Comparison of ENCODE assay signal across 1 cellular context in genomic region chr2:68379184-68379708, GRCh38.
A peak's percentile ranks its signal among the peaks of the same experiment; 100 is the strongest.
TF ChIP-seq lines count a peak whose summit lies in the region.

No MANE protein-coding gene starts in this region.

TF ChIP-seq in GM12878, 131 proteins besides CTCF, POLR2A, EP300 and RAD21 (continued from another document and continues in another):
- TF ChIP-seq, protein P1, sequence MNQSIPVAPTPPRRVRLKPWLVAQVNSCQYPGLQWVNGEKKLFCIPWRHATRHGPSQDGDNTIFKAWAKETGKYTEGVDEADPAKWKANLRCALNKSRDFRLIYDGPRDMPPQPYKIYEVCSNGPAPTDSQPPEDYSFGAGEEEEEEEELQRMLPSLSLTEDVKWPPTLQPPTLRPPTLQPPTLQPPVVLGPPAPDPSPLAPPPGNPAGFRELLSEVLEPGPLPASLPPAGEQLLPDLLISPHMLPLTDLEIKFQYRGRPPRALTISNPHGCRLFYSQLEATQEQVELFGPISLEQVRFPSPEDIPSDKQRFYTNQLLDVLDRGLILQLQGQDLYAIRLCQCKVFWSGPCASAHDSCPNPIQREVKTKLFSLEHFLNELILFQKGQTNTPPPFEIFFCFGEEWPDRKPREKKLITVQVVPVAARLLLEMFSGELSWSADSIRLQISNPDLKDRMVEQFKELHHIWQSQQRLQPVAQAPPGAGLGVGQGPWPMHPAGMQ (IDR thresholded peaks at IDR 0.05; ENCODE audit: borderline replicate concordance), result no peak
- peak; percentile 38; the same call in 1 of the 2 replicates for TF ChIP-seq EED (IDR thresholded peaks at IDR 0.05; ENCODE audit: low read depth)
- TF ChIP-seq MLLT1 (IDR thresholded peaks at IDR 0.05), result no peak
- no peak for TF ChIP-seq NR2C2 (IDR thresholded peaks at IDR 0.05; ENCODE audit: borderline replicate concordance, control insufficient read depth, insufficient read length, low read depth)
- TF ChIP-seq EZH2 (IDR thresholded peaks at IDR 0.05; ENCODE audit: borderline replicate concordance, control insufficient read depth, low read depth, low read length), result no peak
- no peak for TF ChIP-seq HDAC2 (IDR thresholded peaks at IDR 0.05)
- 0 out of 2 replicates have a peak, but pooled peaks have one; percentile 43 for TF ChIP-seq CREB1 (IDR thresholded peaks at IDR 0.05; ENCODE audit: low read depth)
- TF ChIP-seq USF1 (IDR thresholded peaks at IDR 0.05; ENCODE audit: borderline replicate concordance, extremely low read length, insufficient read depth, low read depth, low read length), result no peak
- no peak for TF ChIP-seq E2F4 (IDR thresholded peaks at IDR 0.05; ENCODE audit: low read depth, low read length)
- TF ChIP-seq, protein P2, sequence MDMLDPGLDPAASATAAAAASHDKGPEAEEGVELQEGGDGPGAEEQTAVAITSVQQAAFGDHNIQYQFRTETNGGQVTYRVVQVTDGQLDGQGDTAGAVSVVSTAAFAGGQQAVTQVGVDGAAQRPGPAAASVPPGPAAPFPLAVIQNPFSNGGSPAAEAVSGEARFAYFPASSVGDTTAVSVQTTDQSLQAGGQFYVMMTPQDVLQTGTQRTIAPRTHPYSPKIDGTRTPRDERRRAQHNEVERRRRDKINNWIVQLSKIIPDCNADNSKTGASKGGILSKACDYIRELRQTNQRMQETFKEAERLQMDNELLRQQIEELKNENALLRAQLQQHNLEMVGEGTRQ (IDR thresholded peaks at IDR 0.05; ENCODE audit: borderline replicate concordance, low read depth, low read length), result no peak
- TF ChIP-seq NKRF (conservative IDR thresholded peaks at IDR 0.05), result no peak
- no peak; the same call in 1 of the 2 replicates for TF ChIP-seq BACH1 (IDR thresholded peaks at IDR 0.05; ENCODE audit: borderline replicate concordance)
- no peak for TF ChIP-seq TAF1 (IDR thresholded peaks at IDR 0.05; ENCODE audit: borderline replicate concordance, low read depth, low read length)
- peak; percentile 62 for TF ChIP-seq BCL3 (IDR thresholded peaks at IDR 0.05; ENCODE audit: borderline replicate concordance, insufficient read depth, low read depth, low read length, poor library complexity, severe bottlenecking)
- TF ChIP-seq PAX5 (IDR thresholded peaks at IDR 0.05; ENCODE audit: borderline replicate concordance, low read depth, low read length), result no peak
- no peak for TF ChIP-seq ZNF217 (IDR thresholded peaks at IDR 0.05)
- TF ChIP-seq CBFB (IDR thresholded peaks at IDR 0.05; ENCODE audit: low read depth), result peak; percentile 70; the same call in 1 of the 2 replicates
- TF ChIP-seq IKZF1 (conservative IDR thresholded peaks at IDR 0.05), result peak; percentile 60; the same call in 1 of the 2 replicates
- TF ChIP-seq TCF12 (IDR thresholded peaks at IDR 0.05; ENCODE audit: low read depth, low read length), result 0 out of 2 replicates have a peak, but pooled peaks have one; percentile 37
- TF ChIP-seq ZNF24 (IDR thresholded peaks at IDR 0.05), result no peak
- TF ChIP-seq FOXK2 (IDR thresholded peaks at IDR 0.05), result no peak
- TF ChIP-seq WRNIP1 (IDR thresholded peaks at IDR 0.05; ENCODE audit: borderline replicate concordance, low read depth, low read length), result no peak
- no peak for TF ChIP-seq PAX8 (IDR thresholded peaks at IDR 0.05)
- TF ChIP-seq CHD2 (IDR thresholded peaks at IDR 0.05; ENCODE audit: borderline replicate concordance, low read depth, low read length), result no peak
- TF ChIP-seq, protein P3, sequence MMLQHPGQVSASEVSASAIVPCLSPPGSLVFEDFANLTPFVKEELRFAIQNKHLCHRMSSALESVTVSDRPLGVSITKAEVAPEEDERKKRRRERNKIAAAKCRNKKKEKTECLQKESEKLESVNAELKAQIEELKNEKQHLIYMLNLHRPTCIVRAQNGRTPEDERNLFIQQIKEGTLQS (IDR thresholded peaks at IDR 0.05; ENCODE audit: borderline replicate concordance, extremely low read depth, low read depth, low read length), result no peak
- TF ChIP-seq LARP7 (IDR thresholded peaks at IDR 0.05), result no peak
- TF ChIP-seq SMAD1 (IDR thresholded peaks at IDR 0.05; ENCODE audit: low read depth, partially characterized antibody), result peak; percentile 52
- no peak for TF ChIP-seq BCLAF1 (IDR thresholded peaks at IDR 0.05)
- TF ChIP-seq CREM (IDR thresholded peaks at IDR 0.05; ENCODE audit: low read depth), result peak; percentile 42; the same call in 1 of the 2 replicates
- peak; percentile 60; the same call in 1 of the 2 replicates for TF ChIP-seq BMI1 (IDR thresholded peaks at IDR 0.05; ENCODE audit: borderline replicate concordance)
- TF ChIP-seq, protein P4, sequence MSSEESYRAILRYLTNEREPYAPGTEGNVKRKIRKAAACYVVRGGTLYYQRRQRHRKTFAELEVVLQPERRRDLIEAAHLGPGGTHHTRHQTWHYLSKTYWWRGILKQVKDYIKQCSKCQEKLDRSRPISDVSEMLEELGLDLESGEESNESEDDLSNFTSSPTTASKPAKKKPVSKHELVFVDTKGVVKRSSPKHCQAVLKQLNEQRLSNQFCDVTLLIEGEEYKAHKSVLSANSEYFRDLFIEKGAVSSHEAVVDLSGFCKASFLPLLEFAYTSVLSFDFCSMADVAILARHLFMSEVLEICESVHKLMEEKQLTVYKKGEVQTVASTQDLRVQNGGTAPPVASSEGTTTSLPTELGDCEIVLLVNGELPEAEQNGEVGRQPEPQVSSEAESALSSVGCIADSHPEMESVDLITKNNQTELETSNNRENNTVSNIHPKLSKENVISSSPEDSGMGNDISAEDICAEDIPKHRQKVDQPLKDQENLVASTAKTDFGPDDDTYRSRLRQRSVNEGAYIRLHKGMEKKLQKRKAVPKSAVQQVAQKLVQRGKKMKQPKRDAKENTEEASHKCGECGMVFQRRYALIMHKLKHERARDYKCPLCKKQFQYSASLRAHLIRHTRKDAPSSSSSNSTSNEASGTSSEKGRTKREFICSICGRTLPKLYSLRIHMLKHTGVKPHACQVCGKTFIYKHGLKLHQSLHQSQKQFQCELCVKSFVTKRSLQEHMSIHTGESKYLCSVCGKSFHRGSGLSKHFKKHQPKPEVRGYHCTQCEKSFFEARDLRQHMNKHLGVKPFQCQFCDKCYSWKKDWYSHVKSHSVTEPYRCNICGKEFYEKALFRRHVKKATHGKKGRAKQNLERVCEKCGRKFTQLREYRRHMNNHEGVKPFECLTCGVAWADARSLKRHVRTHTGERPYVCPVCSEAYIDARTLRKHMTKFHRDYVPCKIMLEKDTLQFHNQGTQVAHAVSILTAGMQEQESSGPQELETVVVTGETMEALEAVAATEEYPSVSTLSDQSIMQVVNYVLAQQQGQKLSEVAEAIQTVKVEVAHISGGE (CRISPR knock-in tag; IDR thresholded peaks at IDR 0.05), result no peak
- TF ChIP-seq POLR2AphosphoS2 (IDR thresholded peaks at IDR 0.05; ENCODE audit: low read depth, low read length), result no peak
- peak; percentile 82 to 83 for TF ChIP-seq IKZF2 (IDR thresholded peaks at IDR 0.05)
- no peak for TF ChIP-seq SREBF2 (IDR thresholded peaks at IDR 0.05; ENCODE audit: low read length)
- TF ChIP-seq, protein P5, sequence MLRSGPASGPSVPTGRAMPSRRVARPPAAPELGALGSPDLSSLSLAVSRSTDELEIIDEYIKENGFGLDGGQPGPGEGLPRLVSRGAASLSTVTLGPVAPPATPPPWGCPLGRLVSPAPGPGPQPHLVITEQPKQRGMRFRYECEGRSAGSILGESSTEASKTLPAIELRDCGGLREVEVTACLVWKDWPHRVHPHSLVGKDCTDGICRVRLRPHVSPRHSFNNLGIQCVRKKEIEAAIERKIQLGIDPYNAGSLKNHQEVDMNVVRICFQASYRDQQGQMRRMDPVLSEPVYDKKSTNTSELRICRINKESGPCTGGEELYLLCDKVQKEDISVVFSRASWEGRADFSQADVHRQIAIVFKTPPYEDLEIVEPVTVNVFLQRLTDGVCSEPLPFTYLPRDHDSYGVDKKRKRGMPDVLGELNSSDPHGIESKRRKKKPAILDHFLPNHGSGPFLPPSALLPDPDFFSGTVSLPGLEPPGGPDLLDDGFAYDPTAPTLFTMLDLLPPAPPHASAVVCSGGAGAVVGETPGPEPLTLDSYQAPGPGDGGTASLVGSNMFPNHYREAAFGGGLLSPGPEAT (IDR thresholded peaks at IDR 0.05; ENCODE audit: low read depth), result peak; percentile 93
- TF ChIP-seq, protein P6, sequence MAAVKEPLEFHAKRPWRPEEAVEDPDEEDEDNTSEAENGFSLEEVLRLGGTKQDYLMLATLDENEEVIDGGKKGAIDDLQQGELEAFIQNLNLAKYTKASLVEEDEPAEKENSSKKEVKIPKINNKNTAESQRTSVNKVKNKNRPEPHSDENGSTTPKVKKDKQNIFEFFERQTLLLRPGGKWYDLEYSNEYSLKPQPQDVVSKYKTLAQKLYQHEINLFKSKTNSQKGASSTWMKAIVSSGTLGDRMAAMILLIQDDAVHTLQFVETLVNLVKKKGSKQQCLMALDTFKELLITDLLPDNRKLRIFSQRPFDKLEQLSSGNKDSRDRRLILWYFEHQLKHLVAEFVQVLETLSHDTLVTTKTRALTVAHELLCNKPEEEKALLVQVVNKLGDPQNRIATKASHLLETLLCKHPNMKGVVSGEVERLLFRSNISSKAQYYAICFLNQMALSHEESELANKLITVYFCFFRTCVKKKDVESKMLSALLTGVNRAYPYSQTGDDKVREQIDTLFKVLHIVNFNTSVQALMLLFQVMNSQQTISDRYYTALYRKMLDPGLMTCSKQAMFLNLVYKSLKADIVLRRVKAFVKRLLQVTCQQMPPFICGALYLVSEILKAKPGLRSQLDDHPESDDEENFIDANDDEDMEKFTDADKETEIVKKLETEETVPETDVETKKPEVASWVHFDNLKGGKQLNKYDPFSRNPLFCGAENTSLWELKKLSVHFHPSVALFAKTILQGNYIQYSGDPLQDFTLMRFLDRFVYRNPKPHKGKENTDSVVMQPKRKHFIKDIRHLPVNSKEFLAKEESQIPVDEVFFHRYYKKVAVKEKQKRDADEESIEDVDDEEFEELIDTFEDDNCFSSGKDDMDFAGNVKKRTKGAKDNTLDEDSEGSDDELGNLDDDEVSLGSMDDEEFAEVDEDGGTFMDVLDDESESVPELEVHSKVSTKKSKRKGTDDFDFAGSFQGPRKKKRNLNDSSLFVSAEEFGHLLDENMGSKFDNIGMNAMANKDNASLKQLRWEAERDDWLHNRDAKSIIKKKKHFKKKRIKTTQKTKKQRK (IDR thresholded peaks at IDR 0.05; ENCODE audit: low read depth, low read length), result no peak
